3 cellular contexts compared by ENCODE assay signal in the genomic region with DNA sequence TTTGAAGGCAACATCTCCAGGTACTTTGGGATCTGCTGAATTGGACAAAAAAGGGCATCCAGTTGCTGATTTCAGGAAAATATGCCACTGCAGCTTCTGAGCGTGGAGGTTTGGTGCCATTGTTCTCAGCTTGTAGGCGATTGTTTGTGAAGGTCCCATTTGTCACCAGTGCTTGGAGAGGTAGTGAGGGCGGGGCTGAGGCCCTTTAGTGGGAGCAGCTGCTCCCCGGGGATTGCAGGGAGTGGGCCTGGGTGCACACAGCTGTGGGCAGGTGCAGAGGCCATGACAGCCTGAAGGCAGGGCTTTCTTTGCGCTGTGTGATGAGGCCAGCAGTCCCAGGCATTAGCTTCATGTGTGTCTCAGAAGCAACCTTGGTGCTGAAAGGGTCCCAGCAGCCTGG.
TF ChIP-seq lines count a peak whose summit lies in the region.

No MANE protein-coding gene starts in this region.

TF ChIP-seq in SK-N-SH, 30 proteins besides CTCF, POLR2A, EP300 and RAD21:
- TF ChIP-seq TEAD4 (IDR thresholded peaks at IDR 0.05; ENCODE audit: borderline replicate concordance, insufficient read depth) (no peak), PBX3 (IDR thresholded peaks at IDR 0.05) (no peak), FOSL2 (IDR thresholded peaks at IDR 0.05; ENCODE audit: borderline replicate concordance, low read depth) (no peak), SIN3A (IDR thresholded peaks at IDR 0.05; ENCODE audit: borderline replicate concordance, low read depth, low read length) (no peak), POLR2AphosphoS5 (IDR thresholded peaks at IDR 0.05; ENCODE audit: low read depth, low read length) (no peak), SMC3 (IDR thresholded peaks at IDR 0.05; ENCODE audit: low read depth, low read length) (no peak), GATA2 (CRISPR knock-in tag; IDR thresholded peaks at IDR 0.05) (no peak), RCOR1 (IDR thresholded peaks at IDR 0.05; ENCODE audit: low read length) (no peak), YY1 (IDR thresholded peaks at IDR 0.05; ENCODE audit: low read depth) (no peak), NFIC (IDR thresholded peaks at IDR 0.05; ENCODE audit: borderline replicate concordance) (no peak), TAF1 (IDR thresholded peaks at IDR 0.05; ENCODE audit: borderline replicate concordance, low read depth, low read length) (no peak)

TF ChIP-seq in SK-N-SH treated with all-trans-retinoic acid at 6 μM for 48 hours, 23 proteins besides CTCF, POLR2A, EP300 and RAD21:
- TF ChIP-seq TSHZ2 (CRISPR knock-in tag; IDR thresholded peaks at IDR 0.05) (no peak), GLIS3 (CRISPR knock-in tag; IDR thresholded peaks at IDR 0.05) (no peak)

TF ChIP-seq in HepG2, 621 proteins besides CTCF, POLR2A, EP300 and RAD21:
- 0 out of 2 replicates have a peak, but pooled peaks have one; percentile 12 for TF ChIP-seq MAX (IDR thresholded peaks at IDR 0.05)
- TF ChIP-seq SNRNP70 (IDR thresholded peaks at IDR 0.05; ENCODE audit: low read depth, low read length) = no peak
- TF ChIP-seq CSRNP2 (CRISPR knock-in tag; conservative IDR thresholded peaks at IDR 0.05; ENCODE audit: low read depth) = no peak
- no peak for TF ChIP-seq ZNF790 (CRISPR knock-in tag; IDR thresholded peaks at IDR 0.05; ENCODE audit: borderline replicate concordance)
- TF ChIP-seq ZNF17 (CRISPR knock-in tag; IDR thresholded peaks at IDR 0.05) = no peak
- TF ChIP-seq, protein P1, sequence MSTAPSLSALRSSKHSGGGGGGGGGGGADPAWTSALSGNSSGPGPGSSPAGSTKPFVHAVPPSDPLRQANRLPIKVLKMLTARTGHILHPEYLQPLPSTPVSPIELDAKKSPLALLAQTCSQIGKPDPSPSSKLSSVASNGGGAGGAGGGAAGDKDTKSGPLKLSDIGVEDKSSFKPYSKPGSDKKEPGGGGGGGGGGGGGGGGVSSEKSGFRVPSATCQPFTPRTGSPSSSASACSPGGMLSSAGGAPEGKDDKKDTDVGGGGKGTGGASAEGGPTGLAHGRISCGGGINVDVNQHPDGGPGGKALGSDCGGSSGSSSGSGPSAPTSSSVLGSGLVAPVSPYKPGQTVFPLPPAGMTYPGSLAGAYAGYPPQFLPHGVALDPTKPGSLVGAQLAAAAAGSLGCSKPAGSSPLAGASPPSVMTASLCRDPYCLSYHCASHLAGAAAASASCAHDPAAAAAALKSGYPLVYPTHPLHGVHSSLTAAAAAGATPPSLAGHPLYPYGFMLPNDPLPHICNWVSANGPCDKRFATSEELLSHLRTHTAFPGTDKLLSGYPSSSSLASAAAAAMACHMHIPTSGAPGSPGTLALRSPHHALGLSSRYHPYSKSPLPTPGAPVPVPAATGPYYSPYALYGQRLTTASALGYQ (CRISPR knock-in tag; IDR thresholded peaks at IDR 0.05) = no peak
- no peak for TF ChIP-seq CENPX (CRISPR knock-in tag; IDR thresholded peaks at IDR 0.05)
- no peak for TF ChIP-seq PHB2 (IDR thresholded peaks at IDR 0.05; ENCODE audit: partially characterized antibody)
- TF ChIP-seq ZBTB33 (CRISPR knock-in tag; IDR thresholded peaks at IDR 0.05) = no peak
- TF ChIP-seq ZNF556 (CRISPR knock-in tag; IDR thresholded peaks at IDR 0.05; ENCODE audit: borderline replicate concordance) = 0 out of 2 replicates have a peak, but pooled peaks have one; percentile 16
- no peak for TF ChIP-seq THAP11 (CRISPR knock-in tag; IDR thresholded peaks at IDR 0.05)
- no peak for TF ChIP-seq SRSF4 (IDR thresholded peaks at IDR 0.05; ENCODE audit: low read depth, low read length, poor library complexity, severe bottlenecking)
- 0 out of 2 replicates have a peak, but pooled peaks have one; percentile 38 for TF ChIP-seq ZNF563 (CRISPR knock-in tag; IDR thresholded peaks at IDR 0.05)
- no peak for TF ChIP-seq TMF1 (CRISPR knock-in tag; IDR thresholded peaks at IDR 0.05; ENCODE audit: low read depth)
